In genomic region chrX:150167482-150168324, GRCh38 we compare ENCODE assay signal across 21 cellular contexts.
"Had no signal": no experiment of that assay in that cellular context is flagged by ENCODE, and none has a peak within 500 bp of the region (broad histone marks: within the 10 kb centered on the region; RNA-seq: fewer than 3 reads in every experiment).

No MANE protein-coding gene starts in this region.

- FAIRE-seq: colon, islet of Langerhans had no signal

- H3K4me3 ChIP-seq: heart right ventricle, left ventricle myocardium inferior, lower lobe of right lung, ovary, right atrium auricular region, sigmoid colon, skin epidermis, suprapubic skin, tibial artery, upper lobe of left lung had no signal

- DNase-seq: cerebellar nuclear complex; dermis blood vessel endothelial cell; erythroblast; foreskin melanocyte; heart right ventricle; hypothalamus; left cardiac atrium; left ventricle myocardium inferior; lower lobe of right lung; natural killer cell; ovary; sigmoid colon; stimulated activated CD4-positive, alpha-beta T cell treated with anti-CD3 and anti-CD28 coated beads, Interleukin-2, amount 100 ng/mL, for 24 hours; stimulated activated naive CD4-positive, alpha-beta T cell treated with Interleukin-2 at 50 U/mL for 16 hours; tibial artery; upper lobe of left lung had no signal

- H3K4me1 ChIP-seq: heart right ventricle, left ventricle myocardium inferior, lower lobe of right lung, right atrium auricular region, sigmoid colon, suprapubic skin, tibial artery, upper lobe of left lung had no signal

- H3K27ac ChIP-seq: heart right ventricle, left ventricle myocardium inferior, lower lobe of right lung, ovary, right atrium auricular region, sigmoid colon, skin epidermis, suprapubic skin, tibial artery, upper lobe of left lung had no signal

- H3K9me3 ChIP-seq: heart right ventricle, left ventricle myocardium inferior, lower lobe of right lung, ovary, right atrium auricular region, sigmoid colon, suprapubic skin, tibial artery, upper lobe of left lung had no signal

- H3K27me3 ChIP-seq: ovary, right atrium auricular region, sigmoid colon, suprapubic skin, tibial artery, upper lobe of left lung had no signal

- H3K36me3 ChIP-seq: heart right ventricle, left ventricle myocardium inferior, lower lobe of right lung, ovary, right atrium auricular region, sigmoid colon, suprapubic skin, tibial artery, upper lobe of left lung had no signal
